8 cellular contexts compared by ENCODE assay signal in genomic region chr6:47242483-47243386, GRCh38.
A peak's percentile ranks its signal among the peaks of the same experiment; 100 is the strongest.
DNase-seq lines count a peak whose midpoint lies in the region; ATAC-seq and TF ChIP-seq lines count a peak whose summit lies in the region.

No MANE protein-coding gene starts in this region.

- H3K4me2 ChIP-seq in mesenchymal stem cell (ENCODE audit: low read length, poor library complexity, severe bottlenecking): no peak overlapping the region

- no peak overlapping the region for H3K4ac ChIP-seq in mesenchymal stem cell (ENCODE audit: low read depth in 1 of 2, low read length in 2 of 2)

- H4K8ac ChIP-seq in mesenchymal stem cell (ENCODE audit: low read length): no peak overlapping the region

- no peak overlapping the region for H3K23ac ChIP-seq in mesenchymal stem cell (ENCODE audit: low read length in 2 of 2)

- no peak overlapping the region for H3K14ac ChIP-seq in mesenchymal stem cell (ENCODE audit: low read length in 2 of 2)

- peaks cover 17% of the 10 kb centered on the region for H3K79me1 ChIP-seq in mesenchymal stem cell (replicated peaks; ENCODE audit: low read length, poor library complexity, severe bottlenecking)

- no peak overlapping the region for H4K91ac ChIP-seq in mesenchymal stem cell (ENCODE audit: low read length)

- peaks cover 4% of the 10 kb centered on the region for H3K4me1 ChIP-seq in mesenchymal stem cell (ENCODE audit: control insufficient read depth, insufficient read depth, low read depth, low read length)

- peaks cover 2 to 9% of the 10 kb centered on the region in 2 experiments for H3K36me3 ChIP-seq in mesenchymal stem cell (ENCODE audit: control insufficient read depth in 1 of 2, insufficient read depth in 2 of 2, low read depth in 1 of 2, low read length in 2 of 2)

- peak overlapping the region in 1 of 2 experiments; percentile 66 for H3K18ac ChIP-seq in mesenchymal stem cell (ENCODE audit: low read depth in 1 of 2, low read length in 2 of 2)

- no peak overlapping the region for H2BK15ac ChIP-seq in mesenchymal stem cell (ENCODE audit: low read depth, poor library complexity, severe bottlenecking)

- WGBS in mesenchymal stem cell: 18% methylated on average over 10 of the region's 14 CpGs

- H3K9me3 ChIP-seq in mesenchymal stem cell (ENCODE audit: control insufficient read depth, low read length): no peaks in the 10 kb centered on the region

- ATAC-seq in GM19025 (IDR thresholded peaks at IDR 0.05; ENCODE audit: low read depth, unreplicated experiment) (peak; percentile 97), HG03135 (IDR thresholded peaks at IDR 0.05; ENCODE audit: unreplicated experiment) (peak; percentile 96)

- peak overlapping the region; percentile 83 for H3K9ac ChIP-seq in mesenchymal stem cell (ENCODE audit: low read length)

- TF ChIP-seq CTCF in AG10803 (conservative IDR thresholded peaks at IDR 0.05; ENCODE audit: low read length): no peak
- TF ChIP-seq CTCF in dorsolateral prefrontal cortex (IDR thresholded peaks at IDR 0.05 in 54 of 56, conservative IDR thresholded peaks at IDR 0.05 in 2 of 56; ENCODE audit: low read depth in 1 of 56, partially characterized antibody in 56 of 56): no peak

- H2BK12ac ChIP-seq in mesenchymal stem cell (ENCODE audit: low read length in 2 of 2): no peak overlapping the region

- H3K27ac ChIP-seq in dorsolateral prefrontal cortex: peak overlapping the region in 13 of 59 donors; percentile 7 to 60 (median 26)
- peak overlapping the region; percentile 80 for H3K27ac ChIP-seq in mesenchymal stem cell (ENCODE audit: low read length, poor library complexity, severe bottlenecking)

- peak overlapping the region; percentile 18 for H2AK5ac ChIP-seq in mesenchymal stem cell (ENCODE audit: low read length, severe bottlenecking)

- DNase-seq in AG10803 (ENCODE audit: low read depth) (peak; percentile 85), NCI-H460 (ENCODE audit: extremely low read depth, low read depth) (peak; percentile 39), dorsolateral prefrontal cortex (peak; percentile 47 to 91 (median 69)), mesenchymal stem cell (peak; percentile 97)
- peak; percentile 8 to 25 for DNase-seq in activated CD4-positive, alpha-beta T cell treated with anti-CD3 and anti-CD28 coated beads, Interleukin-2, amount 50 U/mL, for 48 hours
- peak; percentile 20 to 22 for DNase-seq in stimulated activated CD8-positive, alpha-beta memory T cell treated with anti-CD3 and anti-CD28 coated beads, Interleukin-2, amount 100 ng/mL, for 48 hours (ENCODE audit: low read depth in 2 of 2)

- H2AFZ ChIP-seq in mesenchymal stem cell (ENCODE audit: low read depth, low read length): no peak overlapping the region

- H3K27me3 ChIP-seq in dorsolateral prefrontal cortex (no peaks in the 10 kb centered on the region), mesenchymal stem cell (ENCODE audit: control insufficient read depth in 1 of 2, insufficient read depth in 1 of 2, low read length in 2 of 2) (no peaks in the 10 kb centered on the region)

- no peak overlapping the region for H2BK120ac ChIP-seq in mesenchymal stem cell (ENCODE audit: low read depth, low read length)

- H3K4me3 ChIP-seq in AG10803 (ENCODE audit: low read length) (peak overlapping the region; percentile 8; the same call in 1 of the 2 replicates), dorsolateral prefrontal cortex (peak overlapping the region in 19 of 59 donors; percentile 0 to 45 (median 13)), mesenchymal stem cell (ENCODE audit: insufficient read depth in 1 of 2, low read depth in 1 of 2, low read length in 2 of 2) (peak overlapping the region in 1 of 2 experiments; percentile 47)

- intact Hi-C loops in dorsolateral prefrontal cortex (cut with DNase I): loop anchor here in 1 of 2 donors (5.0 kb wide), 1 partner anchor 65 kb away; the partner anchor contains the start of gene TNFRSF21

- no peak overlapping the region for H2BK5ac ChIP-seq in mesenchymal stem cell (ENCODE audit: low read depth, low read length, poor library complexity, severe bottlenecking)

Comparison
In these comparisons a context has a peak if more than half of its experiments do, and no peak if none do; other contexts are left out.
1. DNase-seq: peak in every context shown above with its lines; median percentile 97 in mesenchymal stem cell; 85 in AG10803; 69 in dorsolateral prefrontal cortex; 39 in NCI-H460; 21 in stimulated activated CD8-positive, alpha-beta memory T cell treated with anti-CD3 and anti-CD28 coated beads, Interleukin-2, amount 100 ng/mL, for 48 hours; 16 in activated CD4-positive, alpha-beta T cell treated with anti-CD3 and anti-CD28 coated beads, Interleukin-2, amount 50 U/mL, for 48 hours.